19 cellular contexts compared by ENCODE assay signal in genomic region chr6:105515054-105515453, GRCh38.
DNase-seq lines count a peak whose midpoint lies in the region; ATAC-seq and TF ChIP-seq lines count a peak whose summit lies in the region.
"Had no signal": no experiment of that assay in that cellular context is flagged by ENCODE, and none has a peak within 500 bp of the region (broad histone marks: within the 10 kb centered on the region; RNA-seq: fewer than 3 reads in every experiment).

No MANE protein-coding gene starts in this region.

- H3F3A ChIP-seq in neural progenitor cell (ENCODE audit: low read depth): no peaks in the 10 kb centered on the region

- H3K36me3 Mint-ChIP-seq in endodermal cell (ENCODE audit: low read depth): no peaks in the 10 kb centered on the region
- H3K36me3 Mint-ChIP-seq in neural progenitor cell: no peaks in the 10 kb centered on the region
- H3K36me3 Mint-ChIP-seq: CD4-positive, alpha-beta memory T cell had no signal

- peak overlapping the region; percentile 93 for H2AFZ ChIP-seq in neural progenitor cell (replicated peaks)

- H4K20me1 ChIP-seq in neural progenitor cell (ENCODE audit: low read depth): no peaks in the 10 kb centered on the region
- H4K20me1 ChIP-seq: BLaER1 had no signal

- TF ChIP-seq CTCF in endodermal cell (conservative IDR thresholded peaks at IDR 0.05) (no peak), neural progenitor cell (IDR thresholded peaks at IDR 0.05) (no peak)

- WGBS in endodermal cell (ENCODE audit: insufficient coverage in 1 of 2, insufficient read length in 1 of 2), 2 experiments: 57 to 82% methylated on average over 5 to 6 of the region's 6 CpGs

- no peaks in the 10 kb centered on the region for H3K36me3 ChIP-seq in H7 (replicated peaks; ENCODE audit: control insufficient read depth, insufficient read depth, low read length)
- H3K36me3 ChIP-seq in endodermal cell (ENCODE audit: control insufficient read depth, insufficient read depth, low read length): no peaks in the 10 kb centered on the region
- no peaks in the 10 kb centered on the region for H3K36me3 ChIP-seq in neural progenitor cell
- H3K36me3 ChIP-seq: BLaER1, HAP-1, Peyer's patch had no signal

- peaks cover 3% of the 10 kb centered on the region for H3K9me3 Mint-ChIP-seq in endodermal cell
- H3K9me3 Mint-ChIP-seq in neural progenitor cell: peaks cover 3% of the 10 kb centered on the region

- no peaks in the 10 kb centered on the region for H3K79me2 ChIP-seq in neural progenitor cell (ENCODE audit: low read depth)

- H3K4me3 ChIP-seq in H7 (ENCODE audit: insufficient read depth, low read depth, low read length) (no peak overlapping the region), endodermal cell (ENCODE audit: low read length) (no peak overlapping the region), neural progenitor cell (no peak overlapping the region)
- H3K4me3 ChIP-seq: BLaER1, HAP-1, Peyer's patch had no signal

- ATAC-seq in GM18511 (IDR thresholded peaks at IDR 0.05; ENCODE audit: unreplicated experiment): no peak

- H3K9me3 ChIP-seq in endodermal cell (ENCODE audit: control insufficient read depth, low read length): peaks cover 7% of the 10 kb centered on the region
- H3K9me3 ChIP-seq in neural progenitor cell (ENCODE audit: low read depth): no peaks in the 10 kb centered on the region
- H3K9me3 ChIP-seq: BLaER1, HAP-1, Peyer's patch had no signal

- H3K4me3 Mint-ChIP-seq in endodermal cell (no peak overlapping the region), neural progenitor cell (no peak overlapping the region)

- H3K27me3 Mint-ChIP-seq in endodermal cell (ENCODE audit: insufficient read depth) (no peaks in the 10 kb centered on the region), neural progenitor cell (ENCODE audit: insufficient read depth, low read depth) (peaks cover 3% of the 10 kb centered on the region)

- H3K4me1 ChIP-seq in endodermal cell (ENCODE audit: control insufficient read depth, insufficient read depth, low read length) (no peaks in the 10 kb centered on the region), neural progenitor cell (peaks cover 9% of the 10 kb centered on the region)
- H3K4me1 ChIP-seq: BLaER1, HAP-1, Peyer's patch had no signal

- H3K4me2 ChIP-seq in neural progenitor cell: peak overlapping the region; percentile 60
- H3K4me2 ChIP-seq: BLaER1, KMS-11 had no signal

- H3K4me1 Mint-ChIP-seq in endodermal cell (peaks cover 7% of the 10 kb centered on the region), neural progenitor cell (peaks cover 9% of the 10 kb centered on the region)

- H3K27ac ChIP-seq in endodermal cell (ENCODE audit: low read depth, low read length) (no peak overlapping the region), neural progenitor cell (no peak overlapping the region)
- H3K27ac ChIP-seq: BLaER1, KMS-11, Peyer's patch had no signal

- DNase-seq in H7: peak; percentile 26
- DNase-seq in NCI-H2107 (lab: John Stamatoyannopoulos, UW): peak; percentile 19
- peak; percentile 49 for DNase-seq in endodermal cell
- DNase-seq in neural progenitor cell (ENCODE audit: low spot score): peak; percentile 58
- DNase-seq in NCI-H2081 treated with DMSO at 0.1 percent for 48 hours (lab: John Stamatoyannopoulos, UW): no peak
- DNase-seq in germinal center (ENCODE audit: low spot score): no peak
- DNase-seq: CD4-positive, alpha-beta memory T cell; DMS53; EL; MV-4-11; NCI-H187 treated with DMSO at 0.1 percent for 48 hours; NCI-H345; NCI-H524 treated with DMSO at 0.1 percent for 48 hours; Peyer's patch; SW 1271 had no signal

- no peak overlapping the region for H3K9ac ChIP-seq in endodermal cell (ENCODE audit: extremely low read depth, low read length, poor library complexity, severe bottlenecking)
- no peak overlapping the region for H3K9ac ChIP-seq in neural progenitor cell
- H3K9ac ChIP-seq: BLaER1, KMS-11 had no signal

- H3K27me3 ChIP-seq in H7 (ENCODE audit: control insufficient read depth, insufficient read depth, low read length): no peaks in the 10 kb centered on the region
- H3K27me3 ChIP-seq in endodermal cell (ENCODE audit: control insufficient read depth, insufficient read depth, low read length, poor library complexity, severe bottlenecking): peaks cover 4% of the 10 kb centered on the region
- no peaks in the 10 kb centered on the region for H3K27me3 ChIP-seq in neural progenitor cell
- H3K27me3 ChIP-seq: BLaER1, Peyer's patch had no signal

- no peak overlapping the region for H3K27ac Mint-ChIP-seq in endodermal cell
- no peak overlapping the region for H3K27ac Mint-ChIP-seq in neural progenitor cell
- H3K27ac Mint-ChIP-seq: CD4-positive, alpha-beta memory T cell had no signal

Comparison
In these comparisons a context has a peak if more than half of its experiments do, and no peak if none do; other contexts are left out.
1. DNase-seq: peak in H7 (single experiment), NCI-H2107 (single experiment), endodermal cell (single experiment) and neural progenitor cell (single experiment); none in NCI-H2081 treated with DMSO at 0.1 percent for 48 hours (single experiment) and germinal center (single experiment).